Comparison of ENCODE assay signal across 28 cellular contexts in the genomic region with DNA sequence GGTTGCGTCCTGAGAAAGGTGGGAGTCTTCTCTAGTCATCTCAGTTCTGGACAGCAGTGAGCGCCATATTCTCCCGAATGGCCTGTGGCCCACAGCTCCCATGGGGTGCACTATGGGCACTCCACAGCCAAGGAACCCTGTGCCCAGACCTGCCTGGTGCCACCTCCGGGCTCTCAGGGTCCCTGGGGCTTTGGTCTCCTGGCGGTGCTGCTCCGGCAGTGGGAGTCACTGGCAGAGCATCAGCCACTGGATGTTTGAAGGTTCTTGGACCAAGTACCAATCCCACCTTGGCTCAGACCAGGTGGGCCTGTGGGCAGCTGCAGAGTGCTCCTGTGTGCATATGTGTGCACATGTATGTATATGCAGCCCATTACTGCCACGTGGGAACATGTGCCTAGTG.
"Had no signal": no experiment of that assay in that cellular context is flagged by ENCODE, and none has a peak within 500 bp of the region (broad histone marks: within the 10 kb centered on the region; RNA-seq: fewer than 3 reads in every experiment).

No MANE protein-coding gene starts in this region.

- H3K4me1 ChIP-seq: left lung, stomach, thyroid gland, transverse colon, upper lobe of left lung, vagina had no signal

- H3K4me3 ChIP-seq: left lung, lung, mucosa of descending colon, psoas muscle, skin epidermis, spleen, stomach, testis, thyroid gland, transverse colon, upper lobe of left lung, vagina had no signal

- H2AFZ ChIP-seq: parathyroid adenoma had no signal

- ATAC-seq: left colon; left lung; mucosa of descending colon; naive thymus-derived CD4-positive, alpha-beta T cell; natural killer cell treated with Interleukin-12 subunit alpha and Interleukin-12 subunit beta and Interleukin-15 and Interleukin-18, amount 100 ng/mL, for 72 hours; psoas muscle; sciatic nerve; stimulated activated memory B cell treated with anti-CD40 and anti-IgM and Interleukin-4, amounts not matched to agents 10 μg/mL and 1 μg/mL and 100 μg/mL, for 72 hours; stimulated activated naive CD8-positive, alpha-beta T cell treated with anti-CD3 and anti-CD28 coated beads, Interleukin-15, Interleukin-2, amounts not matched to agents 100 U/mL and 50 U/mL, for 24 hours had no signal

- H3K27ac ChIP-seq: left lung, neutrophil, parathyroid adenoma, psoas muscle, skin epidermis, spleen, stomach, testis, thyroid gland, transverse colon, upper lobe of left lung, vagina had no signal

- H3K27me3 Mint-ChIP-seq: memory B cell; naive thymus-derived CD4-positive, alpha-beta T cell; natural killer cell treated with Interleukin-12 subunit alpha and Interleukin-12 subunit beta and Interleukin-15 and Interleukin-18, amount 100 ng/mL, for 72 hours; stimulated activated memory B cell treated with anti-CD40 and anti-IgM and Interleukin-4, amounts not matched to agents 10 μg/mL and 1 μg/mL and 100 μg/mL, for 72 hours had no signal

- DNase-seq: hypothalamus; immature natural killer cell; kidney; left colon; midbrain; naive thymus-derived CD4-positive, alpha-beta T cell; occipital lobe; psoas muscle; spleen; stimulated activated CD4-positive, alpha-beta T cell treated with anti-CD3 and anti-CD28 coated beads, Interleukin-4, amount 100 ng/mL, for 24 hours; stimulated activated naive CD8-positive, alpha-beta T cell treated with anti-CD3 and anti-CD28 coated beads, Interleukin-15, Interleukin-2, amounts not matched to agents 100 U/mL and 50 U/mL, for 24 hours; stomach; testis; thyroid gland; transverse colon; upper lobe of left lung had no signal

- H3K27me3 ChIP-seq: left lung, neutrophil, spleen, stomach, testis, thyroid gland, transverse colon, upper lobe of left lung, vagina had no signal

- H3K27ac Mint-ChIP-seq: memory B cell; natural killer cell treated with Interleukin-12 subunit alpha and Interleukin-12 subunit beta and Interleukin-15 and Interleukin-18, amount 100 ng/mL, for 72 hours; stimulated activated memory B cell treated with anti-CD40 and anti-IgM and Interleukin-4, amounts not matched to agents 10 μg/mL and 1 μg/mL and 100 μg/mL, for 72 hours had no signal

- H3K4me3 Mint-ChIP-seq: immature natural killer cell; memory B cell; naive thymus-derived CD4-positive, alpha-beta T cell; natural killer cell treated with Interleukin-12 subunit alpha and Interleukin-12 subunit beta and Interleukin-15 and Interleukin-18, amount 100 ng/mL, for 72 hours; neural crest cell; stimulated activated memory B cell treated with anti-CD40 and anti-IgM and Interleukin-4, amounts not matched to agents 10 μg/mL and 1 μg/mL and 100 μg/mL, for 72 hours had no signal

- H3K9ac ChIP-seq: parathyroid adenoma had no signal

- H3K9me3 Mint-ChIP-seq: immature natural killer cell; memory B cell; naive thymus-derived CD4-positive, alpha-beta T cell; natural killer cell treated with Interleukin-12 subunit alpha and Interleukin-12 subunit beta and Interleukin-15 and Interleukin-18, amount 100 ng/mL, for 72 hours; neural crest cell; stimulated activated memory B cell treated with anti-CD40 and anti-IgM and Interleukin-4, amounts not matched to agents 10 μg/mL and 1 μg/mL and 100 μg/mL, for 72 hours had no signal

- H3K4me1 Mint-ChIP-seq: memory B cell, neural crest cell had no signal

- H3K9me3 ChIP-seq: left lung, mucosa of descending colon, neutrophil, psoas muscle, spleen, stomach, testis, thyroid gland, transverse colon, upper lobe of left lung, vagina had no signal

- H3K36me3 Mint-ChIP-seq: natural killer cell treated with Interleukin-12 subunit alpha and Interleukin-12 subunit beta and Interleukin-15 and Interleukin-18, amount 100 ng/mL, for 72 hours had no signal
